16 cellular contexts compared by ENCODE assay signal in the genomic region with DNA sequence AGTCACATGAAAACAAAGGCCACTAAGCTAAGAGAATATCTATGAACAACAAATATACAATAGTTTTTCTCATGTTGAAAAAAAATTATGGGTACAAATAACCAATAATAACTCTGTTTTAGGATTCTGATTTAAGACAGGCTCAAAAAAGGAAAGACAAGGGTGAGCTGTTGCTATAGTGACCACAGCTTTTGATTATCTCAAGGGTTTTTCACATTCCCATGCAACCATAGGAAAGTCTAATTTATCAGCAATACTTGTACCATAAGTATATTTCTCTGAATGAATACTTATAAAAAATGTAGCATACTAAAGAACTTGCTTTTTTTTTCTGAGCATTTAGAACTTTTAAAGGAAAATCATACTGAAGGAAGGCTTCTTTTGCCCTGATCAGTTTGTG.
"Had no signal": no experiment of that assay in that cellular context is flagged by ENCODE, and none has a peak within 500 bp of the region (broad histone marks: within the 10 kb centered on the region; RNA-seq: fewer than 3 reads in every experiment).

No MANE protein-coding gene starts in this region.

- H3K36me3 ChIP-seq: colonic mucosa, heart right ventricle, left lung, ovary, tibial nerve had no signal

- H3K4me3 ChIP-seq: colonic mucosa, heart right ventricle, left lung, ovary, tibial nerve had no signal

- H3K27me3 ChIP-seq: colonic mucosa, heart right ventricle, left lung, ovary, tibial nerve had no signal

- H3K4me3 Mint-ChIP-seq: activated CD4-positive, alpha-beta T cell treated with anti-CD3 and anti-CD28 coated beads for 36 hours; activated T-helper 1 cell treated with anti-CD3 and anti-CD28 coated beads, Interleukin-12 subunit alpha, Interleukin-12 subunit beta, Interleukin-2, Interleukin-4 antibody, amounts not matched to agents 30 ng/mL and 10 ng/mL and 1 ng/mL, durations not matched to agents 14 hours and 24 hours and 36 hours; naive B cell; neural crest cell; stimulated activated naive B cell treated with anti-CD40 and anti-IgM and Interleukin-4, amounts not matched to agents 10 μg/mL and 1 μg/mL and 100 μg/mL, for 72 hours; WTC11 had no signal

- H3K27ac ChIP-seq: colonic mucosa, heart right ventricle, left lung, ovary, tibial nerve had no signal

- H3K9me3 ChIP-seq: colonic mucosa, heart right ventricle, left lung, ovary, tibial nerve had no signal

- H3K36me3 Mint-ChIP-seq: WTC11 had no signal

- H3K27me3 Mint-ChIP-seq: activated CD4-positive, alpha-beta T cell treated with anti-CD3 and anti-CD28 coated beads for 36 hours; naive B cell; stimulated activated naive B cell treated with anti-CD40 and anti-IgM and Interleukin-4, amounts not matched to agents 10 μg/mL and 1 μg/mL and 100 μg/mL, for 72 hours had no signal

- DNase-seq: activated CD4-positive, alpha-beta T cell treated with anti-CD3 and anti-CD28 coated beads for 36 hours; activated CD4-positive, alpha-beta T cell treated with anti-CD3 and anti-CD28 coated beads, Interleukin-2, amount 50 U/mL, for 48 hours; activated gamma-delta T cell treated with Interleukin-2 at 50 U/mL for 16 hours; activated T-cell treated with anti-CD3 and anti-CD28 coated beads for 4 hours; colonic mucosa; heart right ventricle; left lung; naive B cell; ovary; stimulated activated naive B cell treated with anti-CD40 and anti-IgM and Interleukin-4, amounts not matched to agents 10 μg/mL and 1 μg/mL and 100 μg/mL, for 72 hours; T-helper 2 cell had no signal

- H3K27ac Mint-ChIP-seq: activated CD4-positive, alpha-beta T cell treated with anti-CD3 and anti-CD28 coated beads for 36 hours; activated naive CD4-positive, alpha-beta T cell treated with anti-CD3 and anti-CD28 coated beads, Interleukin-2, amount 50 U/mL, for 72 hours; activated T-helper 1 cell treated with anti-CD3 and anti-CD28 coated beads, Interleukin-12 subunit alpha, Interleukin-12 subunit beta, Interleukin-2, Interleukin-4 antibody, amounts not matched to agents 30 ng/mL and 10 ng/mL and 1 ng/mL, durations not matched to agents 14 hours and 24 hours and 36 hours; stimulated activated naive B cell treated with anti-CD40 and anti-IgM and Interleukin-4, amounts not matched to agents 10 μg/mL and 1 μg/mL and 100 μg/mL, for 72 hours had no signal

- H3K9me3 Mint-ChIP-seq: activated naive CD4-positive, alpha-beta T cell treated with anti-CD3 and anti-CD28 coated beads, Interleukin-2, amount 50 U/mL, for 72 hours; activated T-helper 1 cell treated with anti-CD3 and anti-CD28 coated beads, Interleukin-12 subunit alpha, Interleukin-12 subunit beta, Interleukin-2, Interleukin-4 antibody, amounts not matched to agents 30 ng/mL and 10 ng/mL and 1 ng/mL, durations not matched to agents 14 hours and 24 hours and 36 hours; naive B cell; neural crest cell; stimulated activated naive B cell treated with anti-CD40 and anti-IgM and Interleukin-4, amounts not matched to agents 10 μg/mL and 1 μg/mL and 100 μg/mL, for 72 hours; WTC11 had no signal
